ENCODE assay signal across 18 cellular contexts in the genomic region with DNA sequence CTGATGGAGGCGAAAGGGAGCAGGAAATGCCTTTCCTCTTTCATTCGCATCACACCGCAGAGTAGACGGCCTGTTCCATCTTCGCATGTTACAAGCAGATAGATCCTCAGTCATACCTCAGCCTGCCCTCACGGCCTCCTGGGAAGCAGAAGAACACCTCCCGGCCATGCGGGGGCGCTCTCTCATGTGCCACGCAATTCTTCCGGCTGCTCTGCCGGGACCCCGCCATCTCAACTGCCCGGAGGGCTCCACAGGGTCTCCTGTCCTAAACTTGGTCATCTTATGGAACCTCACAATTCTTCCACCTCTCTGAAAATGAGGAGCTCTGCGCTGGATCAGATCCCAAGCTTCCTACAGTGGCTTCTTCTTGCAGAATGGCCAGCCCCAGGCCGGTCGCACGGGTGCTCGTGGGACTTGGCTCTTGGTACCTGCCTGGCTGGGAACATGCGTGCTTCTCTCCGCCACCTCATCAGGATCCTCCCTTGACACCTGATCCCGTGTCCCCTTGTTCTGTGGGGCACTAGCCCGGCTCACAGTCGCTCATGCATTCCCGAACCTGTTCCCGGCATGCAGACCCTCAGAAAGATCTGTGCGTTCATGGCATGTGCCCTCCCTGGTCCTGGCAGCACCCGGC.
DNase-seq lines count a peak whose midpoint lies in the region; ATAC-seq, FAIRE-seq and TF ChIP-seq lines count a peak whose summit lies in the region.
"Had no signal": no experiment of that assay in that cellular context is flagged by ENCODE, and none has a peak within 500 bp of the region (broad histone marks: within the 10 kb centered on the region; RNA-seq: fewer than 3 reads in every experiment).

No MANE protein-coding gene starts in this region.

- H3K36me3 Mint-ChIP-seq in WTC11: peaks cover 38% of the 10 kb centered on the region
- no peaks in the 10 kb centered on the region for H3K36me3 Mint-ChIP-seq in neural crest cell (ENCODE audit: low read depth)
- H3K36me3 Mint-ChIP-seq: CD14-positive monocyte, IgD-negative memory B cell, T-cell had no signal

- BruUV-seq in HCT116 (replicated peaks; lab: Mats Ljungman, UMichigan): no TSS peak

- 0 out of 2 replicates have a peak, but pooled peaks have one; percentile 7 for TF ChIP-seq RAD21 in HCT116 (IDR thresholded peaks at IDR 0.05; ENCODE audit: low read depth)

- H4K20me1 ChIP-seq in HCT116 (ENCODE audit: insufficient read depth): no peaks in the 10 kb centered on the region

- H3K4me1 ChIP-seq in HCT116 (ENCODE audit: control insufficient read depth in 1 of 2, insufficient read depth in 2 of 2, low read length in 2 of 2) (no peaks in the 10 kb centered on the region), pancreas (no peaks in the 10 kb centered on the region), mucosa of descending colon (ENCODE audit: low read depth) (no peaks in the 10 kb centered on the region)
- H3K4me1 ChIP-seq: Caco-2 had no signal

- no peaks in the 10 kb centered on the region for H3K9me2 ChIP-seq in HCT116 (ENCODE audit: insufficient read depth)

- no peaks in the 10 kb centered on the region for H3K79me2 ChIP-seq in HCT116 (ENCODE audit: insufficient read depth, low read length)

- TF ChIP-seq CTCF in GM12864 (IDR thresholded peaks at IDR 0.05; ENCODE audit: low read depth, low read length, missing control alignments) (peak; percentile 21), HCT116 (IDR thresholded peaks at IDR 0.05 in 2 of 3, conservative IDR thresholded peaks at IDR 0.05 in 1 of 3; ENCODE audit: borderline replicate concordance in 1 of 3, insufficient read depth in 1 of 3, low read depth in 2 of 3, low read length in 2 of 3) (peak in 1 of 3 experiments; percentile 46; a peak in 2 of 6 replicates), WTC11 (IDR thresholded peaks at IDR 0.05) (no peak), neural crest cell (conservative IDR thresholded peaks at IDR 0.05) (no peak), pancreas (IDR thresholded peaks at IDR 0.05) (no peak), mucosa of descending colon (IDR thresholded peaks at IDR 0.05) (no peak)

- CTCF ChIA-PET in HCT116 (lab: Charles Lee): no interaction called here
- CTCF ChIA-PET in WTC11 (lab: Charles Lee): no interaction called here

- TF ChIP-seq POLR2A in HCT116 (IDR thresholded peaks at IDR 0.05; ENCODE audit: borderline replicate concordance, extremely low read depth, insufficient read depth, insufficient read length): no peak

- no peak overlapping the region for H3K4me2 ChIP-seq in HCT116 (ENCODE audit: low read length)

- H3K36me3 ChIP-seq in HCT116 (ENCODE audit: control insufficient read depth in 1 of 2, insufficient read depth in 2 of 2, low read length in 2 of 2): no peaks in the 10 kb centered on the region
- no peaks in the 10 kb centered on the region for H3K36me3 ChIP-seq in pancreas
- H3K36me3 ChIP-seq in mucosa of descending colon (ENCODE audit: low read depth): no peaks in the 10 kb centered on the region

- H2AFZ ChIP-seq in HCT116 (ENCODE audit: low read depth, low read length, poor library complexity, severe bottlenecking): no peak overlapping the region

- H3K27me3 ChIP-seq in HCT116 (ENCODE audit: insufficient read depth, low read length) (no peaks in the 10 kb centered on the region), pancreas (no peaks in the 10 kb centered on the region)

- peaks cover 6% of the 10 kb centered on the region for H3K27me3 Mint-ChIP-seq in WTC11 (ENCODE audit: low read depth)
- H3K27me3 Mint-ChIP-seq in neural crest cell (ENCODE audit: low read depth): no peaks in the 10 kb centered on the region
- H3K27me3 Mint-ChIP-seq: IgD-negative memory B cell, T-cell had no signal

- H3K27ac ChIP-seq in HCT116 (ENCODE audit: low read depth, low read length): no peak overlapping the region
- no peak overlapping the region for H3K27ac ChIP-seq in pancreas

- 85 to 95% methylated on average over 28 of the region's 28 CpGs for WGBS in pancreas, 2 donors

- no peak for FAIRE-seq in pancreas (lab: Jason Lieb, UNC)
- FAIRE-seq: GM12892 had no signal

- no peak overlapping the region for H3K4me3 ChIP-seq in GM12864 (ENCODE audit: low read depth, low read length)
- H3K4me3 ChIP-seq in HCT116 (replicated peaks in 1 of 2; ENCODE audit: low read depth in 1 of 2, low read length in 2 of 2): no peak overlapping the region
- no peak overlapping the region for H3K4me3 ChIP-seq in pancreas
- H3K4me3 ChIP-seq in mucosa of descending colon: no peak overlapping the region

- H3K9ac ChIP-seq in HCT116 (ENCODE audit: low read length): no peak overlapping the region

- ATAC-seq in HCT116 (no peak; the same call in 1 of the 2 replicates), WTC11 (no peak), pancreas (no peak), GM18519 (IDR thresholded peaks at IDR 0.05; ENCODE audit: low FRiP score, unreplicated experiment) (no peak), mucosa of descending colon (no peak)
- ATAC-seq: T-cell had no signal

- POLR2A ChIA-PET in HCT116 (lab: Charles Lee) (no interaction called here), WTC11 (lab: Charles Lee) (no interaction called here)

- H3K9me3 Mint-ChIP-seq in WTC11 (peaks cover 50% of the 10 kb centered on the region), neural crest cell (no peaks in the 10 kb centered on the region)
- H3K9me3 Mint-ChIP-seq: T-cell had no signal

- DNase-seq in GM12864 (ENCODE audit: low read depth): no peak
- DNase-seq in HCT116 (ENCODE audit: low read depth, low spot score): no peak
- no peak for DNase-seq in WTC11 (ENCODE audit: low spot score)
- DNase-seq in neural crest cell (ENCODE audit: low read depth, low spot score): no peak
- DNase-seq in DMS79 treated with DMSO at 0.1 percent for 48 hours (lab: John Stamatoyannopoulos, UW): no peak
- no peak for DNase-seq in pancreas
- no peak for DNase-seq in mucosa of descending colon
- DNase-seq: ACHN, AML-193, Caco-2, DMS53, NCI-H187 treated with DMSO at 0.1 percent for 48 hours, NCI-H748 treated with DMSO at 0.1 percent for 48 hours, T-cell had no signal

- H3K9me3 ChIP-seq in HCT116 (ENCODE audit: control insufficient read depth in 1 of 2, insufficient read depth in 1 of 2, low read depth in 1 of 2, low read length in 2 of 2) (no peaks in the 10 kb centered on the region), pancreas (no peaks in the 10 kb centered on the region), mucosa of descending colon (no peaks in the 10 kb centered on the region)
- H3K9me3 ChIP-seq: Caco-2 had no signal

- RAD21 ChIA-PET in HCT116 (lab: Charles Lee; ENCODE audit: low non-redundant PET in 1 of 2, low total read pairs in 2 of 2, uncharacterized antibody in 2 of 2, unreplicated experiment in 2 of 2): no interaction called here

- H3K27ac Mint-ChIP-seq in WTC11: no peak overlapping the region
- H3K27ac Mint-ChIP-seq in neural crest cell (ENCODE audit: unreplicated experiment): peak overlapping the region; percentile 27
- H3K27ac Mint-ChIP-seq: IgD-negative memory B cell, T-cell had no signal

- intact Hi-C loops in HCT116 (cut with micrococcal nuclease) (no loop called here), pancreas (cut with DNase I) (no loop called here), mucosa of descending colon (cut with DNase I, micrococcal nuclease) (no loop called here)

- H3K4me3 Mint-ChIP-seq in WTC11 (no peak overlapping the region), neural crest cell (no peak overlapping the region)
- H3K4me3 Mint-ChIP-seq: CD14-positive monocyte, IgD-negative memory B cell, T-cell had no signal

- no peaks in the 10 kb centered on the region for H3K4me1 Mint-ChIP-seq in WTC11
- no peaks in the 10 kb centered on the region for H3K4me1 Mint-ChIP-seq in neural crest cell
- H3K4me1 Mint-ChIP-seq: CD14-positive monocyte, IgD-negative memory B cell, T-cell had no signal

TF ChIP-seq in HCT116, 20 proteins besides CTCF, POLR2A, EP300 and RAD21:
- no peak for TF ChIP-seq ZNF274 (IDR thresholded peaks at IDR 0.05; ENCODE audit: low read depth, low read length)
- no peak for TF ChIP-seq SIN3A (IDR thresholded peaks at IDR 0.05; ENCODE audit: low read depth)

TF ChIP-seq in WTC11, 78 proteins besides CTCF, POLR2A, EP300 and RAD21:
- no peak for TF ChIP-seq RELA (CRISPR knock-in tag; IDR thresholded peaks at IDR 0.05; ENCODE audit: borderline replicate concordance)
- TF ChIP-seq ZNF317 (CRISPR knock-in tag; IDR thresholded peaks at IDR 0.05; ENCODE audit: borderline replicate concordance, low read depth): peak; percentile 71
